In the genomic region with DNA sequence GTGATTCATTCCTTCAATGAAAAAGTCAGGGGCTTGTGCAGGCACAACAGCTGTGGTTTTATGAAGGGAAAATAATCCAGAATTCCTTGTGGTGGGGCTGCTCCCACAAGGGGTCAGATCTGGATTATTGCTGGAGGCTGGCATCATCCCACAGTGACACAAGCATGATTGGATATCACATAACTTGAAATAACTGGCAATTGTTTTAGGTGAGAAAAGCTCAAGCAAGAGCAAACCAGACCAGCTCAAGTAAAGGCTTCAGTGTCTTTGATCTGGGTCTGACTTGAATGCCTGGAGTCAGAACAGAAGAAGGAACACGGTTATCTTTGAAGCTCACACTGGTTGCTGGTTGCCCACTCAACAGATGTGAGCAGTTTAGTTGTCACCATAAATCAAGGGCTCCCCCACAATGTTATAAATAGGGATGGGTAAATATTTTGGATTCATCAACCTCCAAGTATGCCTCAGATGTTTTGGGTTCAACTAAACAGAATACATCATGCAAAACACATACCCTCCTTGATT, we compare ENCODE assay signal across 14 cellular contexts. TPM values are rescaled to one million over a fixed set of nuclear protein-coding genes. Genes with fewer than 3 reads are reported as not detected.
A peak's percentile ranks its signal among the peaks of the same experiment; 100 is the strongest.
DNase-seq lines count a peak whose midpoint lies in the region; ATAC-seq and TF ChIP-seq lines count a peak whose summit lies in the region.
"Had no signal": no experiment of that assay in that cellular context is flagged by ENCODE, and none has a peak within 500 bp of the region (broad histone marks: within the 10 kb centered on the region; RNA-seq: fewer than 3 reads in every experiment).

No MANE protein-coding gene starts in this region.

- in situ Hi-C loops in ACHN (cut with HindIII; ENCODE audit: low pct_ligation_motif_present, low pct_unique_long_range_greater_than_20kb, low sequenced_read_pairs): no loop called here

- no peaks in the 10 kb centered on the region for H3K36me3 ChIP-seq in WERI-Rb-1

- no peaks in the 10 kb centered on the region for H3K9me3 ChIP-seq in WERI-Rb-1 (ENCODE audit: severe bottlenecking)
- H3K9me3 ChIP-seq: SK-N-SH had no signal

- DNase-seq in CMK (ENCODE audit: low read depth) (peak; percentile 27), OCI-M1 (lab: John Stamatoyannopoulos, UW) (peak; percentile 58), fibroblast of mammary gland (ENCODE audit: low read depth) (peak; percentile 69), renal cortical epithelial cell (ENCODE audit: low read depth) (peak; percentile 79), putamen (ENCODE audit: low spot score) (no peak), ACHN (no peak), WERI-Rb-1 (no peak)
- DNase-seq: activated CD4-positive, alpha-beta T cell treated with anti-CD3 and anti-CD28 coated beads, Interleukin-2, amount 10 ng/mL, durations not matched to agents 7 days and 5 days; activated naive CD4-positive, alpha-beta T cell treated with Interleukin-2 at 50 U/mL for 16 hours; NCI-H526 treated with DMSO at 0.1 percent for 48 hours; SK-N-SH had no signal

- ATAC-seq in HG03108 (IDR thresholded peaks at IDR 0.05; ENCODE audit: unreplicated experiment): no peak
- ATAC-seq: naive thymus-derived CD4-positive, alpha-beta T cell; stimulated activated effector memory CD8-positive, alpha-beta T cell treated with anti-CD3 and anti-CD28 coated beads, Interleukin-12 subunit alpha, Interleukin-12 subunit beta, amount 100 ng/mL, for 72 hours had no signal

- no peak overlapping the region for H3K4me3 ChIP-seq in fibroblast of mammary gland (ENCODE audit: control insufficient read depth, low read depth, low read length)
- H3K4me3 ChIP-seq in WERI-Rb-1 (ENCODE audit: low read depth, low read length): no peak overlapping the region

- no peaks in the 10 kb centered on the region for H3K27me3 ChIP-seq in WERI-Rb-1 (ENCODE audit: insufficient read depth, low read depth, severe bottlenecking)

- no peak overlapping the region for H3K27ac ChIP-seq in WERI-Rb-1

- TF ChIP-seq CTCF in fibroblast of mammary gland (conservative IDR thresholded peaks at IDR 0.05; ENCODE audit: control insufficient read depth, insufficient read depth, low read depth, low read length) (no peak), WERI-Rb-1 (IDR thresholded peaks at IDR 0.05; ENCODE audit: low read depth, low read length) (no peak)

RNA-seq across cellular contexts. Expression of a gene that starts 3.1 kb away (rescaled TPM):
- 0.17 and 0.50 TPM in 2 replicates for total RNA-seq in renal cortical epithelial cell
- total RNA-seq: activated CD4-positive, alpha-beta T cell treated with anti-CD3 and anti-CD28 coated beads, Interleukin-2, amount 10 ng/mL, durations not matched to agents 7 days and 5 days had no signal

RNA-seq across cellular contexts. Expression of a gene that starts 48.2 kb away (rescaled TPM):
- 38.7 and 166 TPM in 2 replicates for total RNA-seq in renal cortical epithelial cell
- total RNA-seq: naive thymus-derived CD4-positive, alpha-beta T cell had no signal

Comparison
In these comparisons a context has a peak if more than half of its experiments do, and no peak if none do; other contexts are left out.
1. DNase-seq: peak in CMK (single experiment), OCI-M1 (single experiment), fibroblast of mammary gland (single experiment) and renal cortical epithelial cell (single experiment); none in putamen (single experiment), ACHN (single experiment) and WERI-Rb-1 (single experiment).